Comparison of ENCODE assay signal across 2 cellular contexts in the genomic region with DNA sequence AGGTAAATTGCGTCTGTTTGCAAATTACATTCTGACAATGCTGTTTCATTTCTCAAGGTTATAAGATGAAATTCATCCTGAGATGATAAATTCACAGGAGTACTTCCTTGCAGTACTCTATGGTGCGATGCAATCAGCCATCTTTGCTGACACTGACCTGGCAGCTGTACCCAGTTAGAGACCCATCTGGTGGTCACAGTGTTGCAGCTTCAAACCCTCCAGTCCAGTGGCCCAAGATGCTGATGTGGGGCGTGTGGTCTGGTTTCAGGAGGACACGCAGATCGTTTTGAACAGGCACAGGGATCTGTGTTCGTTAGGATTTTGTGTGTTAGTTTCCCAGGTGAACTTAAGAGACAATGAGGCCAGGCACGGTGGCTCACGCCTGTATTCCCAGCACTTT.
TF ChIP-seq lines count a peak whose summit lies in the region.

No MANE protein-coding gene starts in this region.

TF ChIP-seq in HCT116, 20 proteins besides CTCF, POLR2A, EP300 and RAD21 (continued from another document):
- TF ChIP-seq CBX3 (IDR thresholded peaks at IDR 0.05; ENCODE audit: low read depth) (no peak), ZFX (IDR thresholded peaks at IDR 0.05) (no peak)

TF ChIP-seq in IMR-90, 13 proteins besides CTCF, POLR2A, EP300 and RAD21 (continued from another document):
- TF ChIP-seq USF2 (IDR thresholded peaks at IDR 0.05; ENCODE audit: low read depth, low read length) (no peak), ELK1 (IDR thresholded peaks at IDR 0.05; ENCODE audit: borderline replicate concordance, low read depth, low read length) (no peak), CEBPB (IDR thresholded peaks at IDR 0.05; ENCODE audit: low read depth, low read length) (no peak), SMC3 (IDR thresholded peaks at IDR 0.05; ENCODE audit: low read depth, low read length) (no peak), RCOR1 (IDR thresholded peaks at IDR 0.05; ENCODE audit: insufficient replicate concordance, low read length) (no peak), MAFK (IDR thresholded peaks at IDR 0.05; ENCODE audit: low read depth, low read length) (no peak), BHLHE40 (IDR thresholded peaks at IDR 0.05; ENCODE audit: low read depth, low read length) (no peak), MAZ (IDR thresholded peaks at IDR 0.05; ENCODE audit: borderline replicate concordance, low read depth, low read length) (no peak), CHD1 (IDR thresholded peaks at IDR 0.05; ENCODE audit: low read depth, low read length) (no peak), FOS (IDR thresholded peaks at IDR 0.05; ENCODE audit: low read depth, low read length) (no peak), RFX5 (IDR thresholded peaks at IDR 0.05; ENCODE audit: low read depth, low read length) (no peak)
